2 cellular contexts compared by ENCODE assay signal in the genomic region with DNA sequence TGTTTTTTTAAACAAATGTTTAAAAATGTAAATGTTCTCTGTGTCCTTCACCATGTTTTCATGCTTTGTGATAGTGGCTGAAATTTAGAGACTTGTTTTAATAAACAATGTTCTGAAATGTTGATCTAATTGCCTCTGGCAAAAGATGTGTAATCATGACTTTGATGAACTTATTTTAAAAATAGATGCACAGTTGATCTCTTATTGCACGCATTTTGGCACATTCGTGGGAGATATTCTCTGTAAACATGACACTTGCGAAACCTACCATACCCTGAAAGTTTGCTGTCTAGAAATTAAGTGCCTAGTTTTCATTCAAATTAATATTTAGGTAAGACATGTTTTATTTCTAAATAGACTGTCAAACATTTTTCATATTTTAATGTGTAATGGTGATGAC.
TF ChIP-seq lines count a peak whose summit lies in the region.

No MANE protein-coding gene starts in this region.

TF ChIP-seq in A549, 52 proteins besides CTCF, POLR2A, EP300 and RAD21 (continued from another document):
- TF ChIP-seq, protein P1, sequence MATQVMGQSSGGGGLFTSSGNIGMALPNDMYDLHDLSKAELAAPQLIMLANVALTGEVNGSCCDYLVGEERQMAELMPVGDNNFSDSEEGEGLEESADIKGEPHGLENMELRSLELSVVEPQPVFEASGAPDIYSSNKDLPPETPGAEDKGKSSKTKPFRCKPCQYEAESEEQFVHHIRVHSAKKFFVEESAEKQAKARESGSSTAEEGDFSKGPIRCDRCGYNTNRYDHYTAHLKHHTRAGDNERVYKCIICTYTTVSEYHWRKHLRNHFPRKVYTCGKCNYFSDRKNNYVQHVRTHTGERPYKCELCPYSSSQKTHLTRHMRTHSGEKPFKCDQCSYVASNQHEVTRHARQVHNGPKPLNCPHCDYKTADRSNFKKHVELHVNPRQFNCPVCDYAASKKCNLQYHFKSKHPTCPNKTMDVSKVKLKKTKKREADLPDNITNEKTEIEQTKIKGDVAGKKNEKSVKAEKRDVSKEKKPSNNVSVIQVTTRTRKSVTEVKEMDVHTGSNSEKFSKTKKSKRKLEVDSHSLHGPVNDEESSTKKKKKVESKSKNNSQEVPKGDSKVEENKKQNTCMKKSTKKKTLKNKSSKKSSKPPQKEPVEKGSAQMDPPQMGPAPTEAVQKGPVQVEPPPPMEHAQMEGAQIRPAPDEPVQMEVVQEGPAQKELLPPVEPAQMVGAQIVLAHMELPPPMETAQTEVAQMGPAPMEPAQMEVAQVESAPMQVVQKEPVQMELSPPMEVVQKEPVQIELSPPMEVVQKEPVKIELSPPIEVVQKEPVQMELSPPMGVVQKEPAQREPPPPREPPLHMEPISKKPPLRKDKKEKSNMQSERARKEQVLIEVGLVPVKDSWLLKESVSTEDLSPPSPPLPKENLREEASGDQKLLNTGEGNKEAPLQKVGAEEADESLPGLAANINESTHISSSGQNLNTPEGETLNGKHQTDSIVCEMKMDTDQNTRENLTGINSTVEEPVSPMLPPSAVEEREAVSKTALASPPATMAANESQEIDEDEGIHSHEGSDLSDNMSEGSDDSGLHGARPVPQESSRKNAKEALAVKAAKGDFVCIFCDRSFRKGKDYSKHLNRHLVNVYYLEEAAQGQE (IDR thresholded peaks at IDR 0.05) = no peak
- TF ChIP-seq SMC3 (IDR thresholded peaks at IDR 0.05) (no peak), RARB (CRISPR knock-in tag; IDR thresholded peaks at IDR 0.05) (no peak), FOSB (CRISPR knock-in tag; IDR thresholded peaks at IDR 0.05) (no peak), HDAC2 (IDR thresholded peaks at IDR 0.05) (no peak)
TF ChIP-seq in A549: peak in this region for 0.

TF ChIP-seq in WTC11, 78 proteins besides CTCF, POLR2A, EP300 and RAD21 (continued from another document):
- TF ChIP-seq, protein P2, sequence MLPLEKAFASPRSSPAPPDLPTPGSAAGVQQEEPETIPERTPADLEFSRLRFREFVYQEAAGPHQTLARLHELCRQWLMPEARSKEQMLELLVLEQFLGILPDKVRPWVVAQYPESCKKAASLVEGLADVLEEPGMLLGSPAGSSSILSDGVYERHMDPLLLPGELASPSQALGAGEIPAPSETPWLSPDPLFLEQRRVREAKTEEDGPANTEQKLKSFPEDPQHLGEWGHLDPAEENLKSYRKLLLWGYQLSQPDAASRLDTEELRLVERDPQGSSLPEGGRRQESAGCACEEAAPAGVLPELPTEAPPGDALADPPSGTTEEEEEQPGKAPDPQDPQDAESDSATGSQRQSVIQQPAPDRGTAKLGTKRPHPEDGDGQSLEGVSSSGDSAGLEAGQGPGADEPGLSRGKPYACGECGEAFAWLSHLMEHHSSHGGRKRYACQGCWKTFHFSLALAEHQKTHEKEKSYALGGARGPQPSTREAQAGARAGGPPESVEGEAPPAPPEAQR (CRISPR knock-in tag; IDR thresholded peaks at IDR 0.05) = no peak
TF ChIP-seq in WTC11: peak in this region for 0.
